In the genomic region with DNA sequence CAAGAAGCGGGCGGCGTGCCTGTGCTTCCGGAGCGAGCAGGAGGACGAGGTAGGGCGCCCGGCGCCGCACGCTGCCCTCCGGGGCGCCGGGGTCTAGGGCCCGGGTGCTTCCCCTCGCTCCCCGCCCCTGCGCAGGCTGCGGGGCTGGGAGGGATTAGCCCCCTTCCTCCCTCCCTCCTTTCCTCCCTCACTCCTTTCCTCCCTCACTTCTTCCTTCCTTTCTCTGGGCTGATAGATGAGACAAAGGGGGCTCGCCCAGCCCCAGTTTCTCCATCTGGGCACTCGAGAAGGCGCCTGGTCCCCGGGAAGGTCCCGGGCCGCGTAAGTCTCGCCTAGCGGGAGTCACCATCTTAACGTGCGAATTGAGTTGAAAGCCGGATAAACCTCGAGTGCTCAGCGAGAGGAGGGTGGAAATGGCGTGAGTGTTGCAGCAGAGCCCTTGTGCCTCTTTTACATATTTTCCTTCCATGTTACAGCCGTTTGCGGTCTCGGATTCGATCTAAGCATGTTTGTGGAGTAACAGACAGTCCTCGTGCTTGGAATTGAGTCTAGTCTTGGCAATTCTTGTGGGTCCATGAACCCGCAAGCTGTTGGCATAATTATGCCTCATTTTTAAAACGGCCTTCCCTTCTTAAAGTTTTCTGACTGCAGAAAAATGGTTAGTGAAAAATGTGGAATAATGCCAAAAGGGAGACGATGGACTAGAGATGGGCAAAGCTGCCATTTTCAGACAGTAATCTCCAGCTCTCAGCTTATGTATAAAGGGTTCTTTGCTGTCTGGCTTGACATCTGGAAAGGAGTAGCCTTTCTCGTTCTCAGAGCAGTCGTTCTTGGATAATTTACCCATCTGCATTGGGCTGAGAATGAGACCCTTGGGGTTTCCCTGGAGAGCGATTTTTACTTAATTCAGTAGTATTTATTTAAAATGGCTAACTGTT, we compare ENCODE assay signal across 8 cellular contexts. TPM values are rescaled to one million over a fixed set of nuclear protein-coding genes. Genes with fewer than 3 reads are reported as not detected.
DNase-seq lines count a peak whose midpoint lies in the region; ATAC-seq and TF ChIP-seq lines count a peak whose summit lies in the region.

No MANE protein-coding gene starts in this region.

- TF ChIP-seq CTCF in epithelial cell of esophagus (IDR thresholded peaks at IDR 0.05; ENCODE audit: insufficient read depth, low read depth, low read length, missing control alignments), result peak; percentile 5

- H3K9me3 ChIP-seq in BLaER1, result peaks cover 4% of the 10 kb centered on the region; the same call in 1 of the 2 replicates

- no peaks in the 10 kb centered on the region for H3K36me3 Mint-ChIP-seq in naive B cell
- peaks cover 18 to 29% of the 10 kb centered on the region in 2 donors for H3K36me3 Mint-ChIP-seq in stimulated activated naive B cell treated with anti-CD40 and anti-IgM and Interleukin-4, amounts not matched to agents 10 μg/mL and 1 μg/mL and 100 μg/mL, for 72 hours

- H3K27me3 ChIP-seq in BLaER1, result no peaks in the 10 kb centered on the region

- H3K4me3 Mint-ChIP-seq in naive B cell, result peak overlapping the region; percentile 95 to 100 (median 99)
- peak overlapping the region; percentile 99 for H3K4me3 Mint-ChIP-seq in stimulated activated naive B cell treated with anti-CD40 and anti-IgM and Interleukin-4, amounts not matched to agents 10 μg/mL and 1 μg/mL and 100 μg/mL, for 72 hours

- peak overlapping the region; percentile 95 for H3K4me2 ChIP-seq in BLaER1

- H3K27me3 Mint-ChIP-seq in naive B cell, result no peaks in the 10 kb centered on the region
- H3K27me3 Mint-ChIP-seq in stimulated activated naive B cell treated with anti-CD40 and anti-IgM and Interleukin-4, amounts not matched to agents 10 μg/mL and 1 μg/mL and 100 μg/mL, for 72 hours, result no peaks in the 10 kb centered on the region

- H3K4me3 ChIP-seq in BLaER1 (peak overlapping the region; percentile 77), epithelial cell of esophagus (ENCODE audit: low read length) (peak overlapping the region; percentile 82)

- H4K20me1 ChIP-seq in BLaER1, result peaks cover 46% of the 10 kb centered on the region

- peak overlapping the region; percentile 88 for H3K9ac ChIP-seq in BLaER1

- ATAC-seq in GM19043 (IDR thresholded peaks at IDR 0.05; ENCODE audit: low read depth, unreplicated experiment) (peak; percentile 22), HG03354 (IDR thresholded peaks at IDR 0.05; ENCODE audit: poor library complexity, severe bottlenecking, unreplicated experiment) (peak; percentile 52), naive B cell (ENCODE audit: low read depth in 2 of 2) (peak; percentile 45 to 55)
- peak; percentile 56 to 61 for ATAC-seq in stimulated activated naive B cell treated with anti-CD40 and anti-IgM and Interleukin-4, amounts not matched to agents 10 μg/mL and 1 μg/mL and 100 μg/mL, for 72 hours (replicated peaks)

- peak overlapping the region; percentile 86 for H3K27ac ChIP-seq in BLaER1

- H3K27ac Mint-ChIP-seq in naive B cell, result peak overlapping the region; percentile 93 to 99 (median 96)
- H3K27ac Mint-ChIP-seq in stimulated activated naive B cell treated with anti-CD40 and anti-IgM and Interleukin-4, amounts not matched to agents 10 μg/mL and 1 μg/mL and 100 μg/mL, for 72 hours, result peak overlapping the region; percentile 100

- no peaks in the 10 kb centered on the region for H3K9me3 Mint-ChIP-seq in naive B cell
- no peaks in the 10 kb centered on the region for H3K9me3 Mint-ChIP-seq in stimulated activated naive B cell treated with anti-CD40 and anti-IgM and Interleukin-4, amounts not matched to agents 10 μg/mL and 1 μg/mL and 100 μg/mL, for 72 hours

- peaks cover 11% of the 10 kb centered on the region for H3K36me3 ChIP-seq in BLaER1

- H3K4me1 Mint-ChIP-seq in naive B cell, result peaks cover 38 to 51% (median 50%) of the 10 kb centered on the region in 3 donors
- peaks cover 20 to 56% of the 10 kb centered on the region in 2 donors for H3K4me1 Mint-ChIP-seq in stimulated activated naive B cell treated with anti-CD40 and anti-IgM and Interleukin-4, amounts not matched to agents 10 μg/mL and 1 μg/mL and 100 μg/mL, for 72 hours

- H3K4me1 ChIP-seq in BLaER1, result peaks cover 35% of the 10 kb centered on the region

- DNase-seq in NOMO-1 treated with dmso at 0.1 percent for 144 hours (lab: John Stamatoyannopoulos, UW; ENCODE audit: unreplicated experiment) (peak; percentile 59), epithelial cell of esophagus (ENCODE audit: low read depth) (peak; percentile 64), naive B cell (peak; percentile 58)
- peak; percentile 53 for DNase-seq in activated CD8-positive, alpha-beta memory T cell treated with anti-CD3 and anti-CD28 coated beads, Interleukin-2, amount 50 U/mL, for 4 hours
- DNase-seq in stimulated activated naive B cell treated with anti-CD40 and anti-IgM and Interleukin-4, amounts not matched to agents 10 μg/mL and 1 μg/mL and 100 μg/mL, for 72 hours, result peak; percentile 50

RNA-seq across cellular contexts. Expression of a gene that starts 0.9 kb away (rescaled TPM):
- polyA plus RNA-seq in naive B cell (ENCODE audit: low read depth in 6 of 6), result 10 to 100 TPM; 50.4 to 81.1 (median 70.4) TPM

Comparison
In these comparisons a context has a peak if more than half of its experiments do, and no peak if none do; other contexts are left out.
1. Peak in every context shown above with its lines: DNase-seq, ATAC-seq, H3K4me3 ChIP-seq and H3K27ac ChIP-seq.